Comparison of ENCODE assay signal across 24 cellular contexts in the genomic region with DNA sequence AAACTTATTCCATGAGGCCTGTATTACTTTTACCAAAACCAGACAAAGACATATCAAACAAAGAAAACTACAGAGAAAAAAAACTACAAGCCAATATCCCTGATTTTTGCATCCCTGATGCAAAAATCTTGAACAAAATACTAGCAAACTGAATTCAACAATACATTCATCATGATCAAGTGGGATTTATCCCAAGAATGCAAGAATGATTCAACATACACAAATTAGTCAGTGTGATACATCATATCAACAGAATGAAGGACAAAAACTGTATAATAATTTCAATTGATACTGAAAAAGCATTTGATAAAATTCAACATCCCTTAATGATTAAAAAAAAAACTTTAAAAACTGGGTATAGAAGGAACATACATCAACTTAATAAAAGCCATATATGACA.
"Had no signal": no experiment of that assay in that cellular context is flagged by ENCODE, and none has a peak within 500 bp of the region (broad histone marks: within the 10 kb centered on the region; RNA-seq: fewer than 3 reads in every experiment).

No MANE protein-coding gene starts in this region.

- ATAC-seq: activated CD8-positive, alpha-beta T cell treated with anti-CD3 and anti-CD28 coated beads, Interleukin-2, amount 10 ng/mL, durations not matched to agents 7 days and 5 days; T-helper 17 cell; WTC11 had no signal

- H3K27me3 ChIP-seq: adrenal gland, breast epithelium, Peyer's patch had no signal

- H3K27ac ChIP-seq: adrenal gland, breast epithelium, Peyer's patch had no signal

- H3K4me3 ChIP-seq: adrenal gland, breast epithelium, Peyer's patch had no signal

- H3K4me3 Mint-ChIP-seq: activated CD8-positive, alpha-beta T cell treated with anti-CD3 and anti-CD28 coated beads, Interleukin-2, amount 10 ng/mL, durations not matched to agents 7 days and 5 days; activated naive CD8-positive, alpha-beta T cell treated with anti-CD3 and anti-CD28 coated beads, Interleukin-2, amount 10 ng/mL, durations not matched to agents 7 days and 5 days; central memory CD8-positive, alpha-beta T cell; T-helper 17 cell; WTC11 had no signal

- H3K27ac Mint-ChIP-seq: activated CD8-positive, alpha-beta T cell treated with anti-CD3 and anti-CD28 coated beads, Interleukin-2, amount 10 ng/mL, durations not matched to agents 7 days and 5 days; activated naive CD8-positive, alpha-beta T cell treated with anti-CD3 and anti-CD28 coated beads, Interleukin-2, amount 10 ng/mL, durations not matched to agents 7 days and 5 days; T-helper 17 cell; WTC11 had no signal

- H3K36me3 ChIP-seq: adrenal gland, breast epithelium, Peyer's patch had no signal

- H3K4me1 ChIP-seq: adrenal gland, breast epithelium, Peyer's patch had no signal

- H3K4me1 Mint-ChIP-seq: activated naive CD8-positive, alpha-beta T cell treated with anti-CD3 and anti-CD28 coated beads, Interleukin-2, amount 10 ng/mL, durations not matched to agents 7 days and 5 days; central memory CD8-positive, alpha-beta T cell; T-helper 17 cell; WTC11 had no signal

- H3K27me3 Mint-ChIP-seq: central memory CD8-positive, alpha-beta T cell; T-helper 17 cell had no signal

- H3K36me3 Mint-ChIP-seq: activated naive CD8-positive, alpha-beta T cell treated with anti-CD3 and anti-CD28 coated beads, Interleukin-2, amount 10 ng/mL, durations not matched to agents 7 days and 5 days had no signal

- DNase-seq: activated CD4-positive, alpha-beta T cell treated with anti-CD3 and anti-CD28 coated beads for 48 hours; activated CD4-positive, alpha-beta T cell treated with anti-CD3 and anti-CD28 coated beads, Interleukin-2, amount 50 U/mL, for 4 hours; activated CD4-positive, CD25-positive, alpha-beta regulatory T cell treated with anti-CD3 and anti-CD28 coated beads, Interleukin-2, amount 50 U/mL, for 72 hours; activated CD8-positive, alpha-beta memory T cell treated with anti-CD3 and anti-CD28 coated beads, Interleukin-2, amount 50 U/mL, for 48 hours; activated CD8-positive, alpha-beta T cell treated with anti-CD3 and anti-CD28 coated beads, Interleukin-2, amount 10 ng/mL, durations not matched to agents 7 days and 5 days; activated naive CD4-positive, alpha-beta T cell treated with anti-CD3 and anti-CD28 coated beads, Interleukin-2, amount 50 U/mL, for 16 hours; activated naive CD8-positive, alpha-beta T cell treated with anti-CD3 and anti-CD28 coated beads, Interleukin-2, amount 10 ng/mL, durations not matched to agents 7 days and 5 days; activated T-cell treated with anti-CD3 and anti-CD28 coated beads, Interleukin-2, amount 50 U/mL, for 1 hour; adrenal gland; aorta; cortex of kidney; NCI-H1930; NCI-H2171; NCI-H510A treated with DMSO at 0.1 percent for 48 hours; NCI-H69; NK-92 treated with Interleukin-12 subunit alpha and Interleukin-12 subunit beta, amount 100 ng/mL, for 24 hours; OCI-M1; Peyer's patch; SHP77 treated with DMSO at 0.1 percent for 48 hours; T-helper 17 cell; T-helper 9 cell had no signal
